ENCODE assay signal across 1 cellular context in the genomic region with DNA sequence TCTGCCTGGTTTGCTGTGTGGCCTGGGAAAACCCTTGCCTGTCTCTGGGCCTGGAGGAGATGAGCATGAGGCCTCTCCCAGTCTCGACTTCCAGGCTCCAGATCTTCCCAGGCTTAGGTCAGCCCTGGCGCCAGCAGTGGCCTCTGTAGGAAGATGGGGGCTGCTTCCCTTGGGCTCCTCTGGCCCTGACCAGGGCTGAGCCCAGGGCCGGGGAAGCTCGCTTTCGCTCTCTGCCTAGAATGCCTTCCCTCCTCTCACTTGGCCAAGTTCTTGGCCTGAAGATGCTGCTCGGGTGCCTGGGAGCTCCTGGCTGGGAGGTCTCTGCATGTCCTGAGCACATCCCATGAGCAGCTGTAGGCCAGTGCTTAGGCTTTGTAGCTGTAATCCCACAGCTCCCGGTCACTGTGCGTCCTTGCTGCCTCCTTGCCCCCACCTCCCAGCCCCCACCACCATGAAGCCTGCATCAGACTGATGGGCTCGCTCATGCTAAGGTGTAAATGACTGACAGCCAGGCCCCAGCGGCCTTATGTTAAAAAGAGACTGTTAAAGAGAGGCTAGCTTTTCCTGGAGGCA.
TF ChIP-seq lines count a peak whose summit lies in the region.

No MANE protein-coding gene starts in this region.

TF ChIP-seq in IMR-90, 13 proteins besides CTCF, POLR2A, EP300 and RAD21 (continued from another document):
- TF ChIP-seq, protein P1, sequence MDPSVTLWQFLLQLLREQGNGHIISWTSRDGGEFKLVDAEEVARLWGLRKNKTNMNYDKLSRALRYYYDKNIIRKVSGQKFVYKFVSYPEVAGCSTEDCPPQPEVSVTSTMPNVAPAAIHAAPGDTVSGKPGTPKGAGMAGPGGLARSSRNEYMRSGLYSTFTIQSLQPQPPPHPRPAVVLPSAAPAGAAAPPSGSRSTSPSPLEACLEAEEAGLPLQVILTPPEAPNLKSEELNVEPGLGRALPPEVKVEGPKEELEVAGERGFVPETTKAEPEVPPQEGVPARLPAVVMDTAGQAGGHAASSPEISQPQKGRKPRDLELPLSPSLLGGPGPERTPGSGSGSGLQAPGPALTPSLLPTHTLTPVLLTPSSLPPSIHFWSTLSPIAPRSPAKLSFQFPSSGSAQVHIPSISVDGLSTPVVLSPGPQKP (IDR thresholded peaks at IDR 0.05; ENCODE audit: borderline replicate concordance, low read depth, low read length), result no peak
- TF ChIP-seq MAFK (IDR thresholded peaks at IDR 0.05; ENCODE audit: low read depth, low read length) (no peak), CEBPB (IDR thresholded peaks at IDR 0.05; ENCODE audit: low read depth, low read length) (no peak), CHD1 (IDR thresholded peaks at IDR 0.05; ENCODE audit: low read depth, low read length) (no peak), RCOR1 (IDR thresholded peaks at IDR 0.05; ENCODE audit: insufficient replicate concordance, low read length) (no peak), MAZ (IDR thresholded peaks at IDR 0.05; ENCODE audit: borderline replicate concordance, low read depth, low read length) (no peak), SMC3 (IDR thresholded peaks at IDR 0.05; ENCODE audit: low read depth, low read length) (no peak), NFE2L2 (IDR thresholded peaks at IDR 0.05; ENCODE audit: low read depth, low read length) (no peak), BHLHE40 (IDR thresholded peaks at IDR 0.05; ENCODE audit: low read depth, low read length) (no peak)
- TF ChIP-seq, protein P2, sequence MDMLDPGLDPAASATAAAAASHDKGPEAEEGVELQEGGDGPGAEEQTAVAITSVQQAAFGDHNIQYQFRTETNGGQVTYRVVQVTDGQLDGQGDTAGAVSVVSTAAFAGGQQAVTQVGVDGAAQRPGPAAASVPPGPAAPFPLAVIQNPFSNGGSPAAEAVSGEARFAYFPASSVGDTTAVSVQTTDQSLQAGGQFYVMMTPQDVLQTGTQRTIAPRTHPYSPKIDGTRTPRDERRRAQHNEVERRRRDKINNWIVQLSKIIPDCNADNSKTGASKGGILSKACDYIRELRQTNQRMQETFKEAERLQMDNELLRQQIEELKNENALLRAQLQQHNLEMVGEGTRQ (IDR thresholded peaks at IDR 0.05; ENCODE audit: low read depth, low read length), result no peak
